Comparison of ENCODE assay signal across 2 cellular contexts in the genomic region with DNA sequence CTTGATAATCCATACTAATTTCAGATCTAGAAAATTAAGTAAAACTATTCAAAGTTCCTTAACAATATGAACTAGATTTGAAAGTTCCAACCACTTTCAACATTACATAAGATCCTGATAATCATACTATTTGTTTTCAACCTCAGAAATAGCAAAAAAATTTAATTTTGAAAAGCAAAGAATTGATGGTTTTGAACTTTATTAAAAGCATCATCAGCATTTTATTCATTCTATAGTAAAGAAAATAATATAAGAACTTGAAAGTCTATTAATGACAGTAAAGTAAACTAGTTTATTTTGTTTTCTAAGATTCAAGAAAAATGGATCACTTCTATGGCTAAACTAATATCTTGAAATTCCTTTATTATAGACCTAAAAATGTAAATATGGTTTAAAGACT.
A peak's percentile ranks its signal among the peaks of the same experiment; 100 is the strongest.
TF ChIP-seq lines count a peak whose summit lies in the region.

No MANE protein-coding gene starts in this region.

TF ChIP-seq in A549, 52 proteins besides CTCF, POLR2A, EP300 and RAD21:
- TF ChIP-seq, protein P1, sequence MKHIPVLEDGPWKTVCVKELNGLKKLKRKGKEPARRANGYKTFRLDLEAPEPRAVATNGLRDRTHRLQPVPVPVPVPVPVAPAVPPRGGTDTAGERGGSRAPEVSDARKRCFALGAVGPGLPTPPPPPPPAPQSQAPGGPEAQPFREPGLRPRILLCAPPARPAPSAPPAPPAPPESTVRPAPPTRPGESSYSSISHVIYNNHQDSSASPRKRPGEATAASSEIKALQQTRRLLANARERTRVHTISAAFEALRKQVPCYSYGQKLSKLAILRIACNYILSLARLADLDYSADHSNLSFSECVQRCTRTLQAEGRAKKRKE (CRISPR knock-in tag; IDR thresholded peaks at IDR 0.05; ENCODE audit: low read depth): no peak
- TF ChIP-seq FOSB (CRISPR knock-in tag; IDR thresholded peaks at IDR 0.05): no peak
- no peak for TF ChIP-seq EHF (CRISPR knock-in tag; IDR thresholded peaks at IDR 0.05)
- TF ChIP-seq, protein P2, sequence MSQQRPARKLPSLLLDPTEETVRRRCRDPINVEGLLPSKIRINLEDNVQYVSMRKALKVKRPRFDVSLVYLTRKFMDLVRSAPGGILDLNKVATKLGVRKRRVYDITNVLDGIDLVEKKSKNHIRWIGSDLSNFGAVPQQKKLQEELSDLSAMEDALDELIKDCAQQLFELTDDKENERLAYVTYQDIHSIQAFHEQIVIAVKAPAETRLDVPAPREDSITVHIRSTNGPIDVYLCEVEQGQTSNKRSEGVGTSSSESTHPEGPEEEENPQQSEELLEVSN (IDR thresholded peaks at IDR 0.05; ENCODE audit: borderline replicate concordance, low read depth): no peak
- TF ChIP-seq MAFK (IDR thresholded peaks at IDR 0.05; ENCODE audit: partially characterized antibody): peak; percentile 29

TF ChIP-seq in K562, 482 proteins besides CTCF, POLR2A, EP300 and RAD21:
- TF ChIP-seq POLR2H (tag; IDR thresholded peaks at IDR 0.05; ENCODE audit: low read depth) (no peak), MAFG (tag; conservative IDR thresholded peaks at IDR 0.05) (0 out of 2 replicates have a peak, but pooled peaks have one; percentile 29), C11orf30 (IDR thresholded peaks at IDR 0.05; ENCODE audit: low read depth) (peak; percentile 49; the same call in 1 of the 2 replicates), ZNF316 (IDR thresholded peaks at IDR 0.05) (peak; percentile 80)
